8 cellular contexts compared by ENCODE assay signal in the genomic region with DNA sequence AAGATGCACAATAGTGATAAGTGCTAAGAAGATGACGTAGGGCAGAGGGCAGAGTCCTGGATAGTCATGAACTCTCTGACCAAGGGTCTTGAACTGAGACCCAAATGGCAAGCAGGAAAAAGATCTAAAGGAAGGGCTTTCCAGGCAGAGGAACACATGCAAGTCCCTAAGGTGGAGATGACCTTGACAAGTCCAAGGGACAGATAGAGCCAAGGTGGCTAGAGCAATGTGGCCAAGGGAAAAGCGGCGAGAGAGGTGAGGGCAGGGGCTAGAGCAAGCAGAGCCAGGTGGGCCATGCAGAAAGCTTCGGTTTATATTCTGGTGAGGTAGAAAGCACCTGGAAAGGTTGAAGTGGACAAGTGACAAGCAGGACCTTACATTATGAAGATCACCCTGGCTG.
"Had no signal": no experiment of that assay in that cellular context is flagged by ENCODE, and none has a peak within 500 bp of the region (broad histone marks: within the 10 kb centered on the region; RNA-seq: fewer than 3 reads in every experiment).

No MANE protein-coding gene starts in this region.

- ATAC-seq: HepG2 had no signal

- H3K36me3 Mint-ChIP-seq: IgD-negative memory B cell had no signal

- H3K27ac ChIP-seq: HL-60, KMS-11 had no signal

- FAIRE-seq: HepG2, HTR-8/SVneo had no signal

- H3K9ac ChIP-seq: KMS-11 had no signal

- H3K4me3 Mint-ChIP-seq: IgD-negative memory B cell had no signal

- H3K4me1 Mint-ChIP-seq: IgD-negative memory B cell had no signal

- H3K4me2 ChIP-seq: KMS-11 had no signal

- DNase-seq: IMR-90, KBM-7, KG1 had no signal
